Comparison of ENCODE assay signal across 1 cellular context in the genomic region with DNA sequence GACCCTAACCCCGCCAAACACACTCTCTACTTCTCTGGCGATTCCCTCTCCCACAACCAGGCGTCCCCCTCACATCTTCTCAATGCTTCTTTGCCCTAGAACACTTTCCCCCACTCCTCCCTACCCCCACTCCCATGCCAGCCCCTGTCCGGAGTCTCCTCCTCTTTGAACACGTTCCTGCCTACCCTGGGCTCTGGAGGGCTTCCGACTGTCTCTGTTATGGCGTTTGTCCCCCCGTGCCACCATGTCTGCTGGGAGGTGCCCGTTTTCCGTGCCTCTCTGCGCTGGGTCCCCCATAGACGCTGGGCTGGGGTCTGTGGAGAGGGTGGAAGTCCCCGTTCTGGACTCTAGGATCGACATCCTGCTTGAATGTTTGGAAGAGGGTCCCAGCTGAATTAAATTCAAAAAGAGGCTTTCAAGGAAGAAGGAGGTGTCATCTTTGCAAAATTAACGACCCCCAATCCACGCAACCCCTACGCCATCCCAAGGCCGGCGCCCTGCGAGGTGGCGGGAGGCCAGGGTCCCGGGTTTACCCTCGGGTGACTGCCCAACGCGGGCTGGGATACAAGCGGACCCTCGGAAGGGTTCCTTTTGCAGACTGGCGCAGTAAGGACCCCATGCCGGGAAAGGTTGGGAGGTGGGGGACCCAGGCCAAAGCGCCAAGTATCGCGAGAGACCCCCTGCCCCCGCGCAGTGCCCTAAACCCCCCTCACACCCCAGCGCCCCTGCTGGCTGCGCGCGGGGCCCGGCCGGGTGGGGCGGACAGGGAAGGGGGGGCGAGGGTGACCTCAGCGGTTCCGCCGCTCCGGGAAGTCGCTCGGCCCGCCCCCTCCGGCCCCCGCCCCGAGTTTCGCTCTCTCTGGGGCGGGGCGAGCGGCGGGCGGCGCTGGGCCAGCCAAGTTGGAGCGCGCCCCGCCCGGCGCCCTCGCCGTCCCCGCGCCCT.
TF ChIP-seq lines count a peak whose summit lies in the region.

No MANE protein-coding gene starts in this region.

TF ChIP-seq in H1, 55 proteins besides CTCF, POLR2A, EP300 and RAD21 (continued from another document):
- TF ChIP-seq JUND (IDR thresholded peaks at IDR 0.05; ENCODE audit: low read length): no peak
TF ChIP-seq in H1: peak in this region for 13.
